ENCODE assay signal across 1 cellular context in the genomic region with DNA sequence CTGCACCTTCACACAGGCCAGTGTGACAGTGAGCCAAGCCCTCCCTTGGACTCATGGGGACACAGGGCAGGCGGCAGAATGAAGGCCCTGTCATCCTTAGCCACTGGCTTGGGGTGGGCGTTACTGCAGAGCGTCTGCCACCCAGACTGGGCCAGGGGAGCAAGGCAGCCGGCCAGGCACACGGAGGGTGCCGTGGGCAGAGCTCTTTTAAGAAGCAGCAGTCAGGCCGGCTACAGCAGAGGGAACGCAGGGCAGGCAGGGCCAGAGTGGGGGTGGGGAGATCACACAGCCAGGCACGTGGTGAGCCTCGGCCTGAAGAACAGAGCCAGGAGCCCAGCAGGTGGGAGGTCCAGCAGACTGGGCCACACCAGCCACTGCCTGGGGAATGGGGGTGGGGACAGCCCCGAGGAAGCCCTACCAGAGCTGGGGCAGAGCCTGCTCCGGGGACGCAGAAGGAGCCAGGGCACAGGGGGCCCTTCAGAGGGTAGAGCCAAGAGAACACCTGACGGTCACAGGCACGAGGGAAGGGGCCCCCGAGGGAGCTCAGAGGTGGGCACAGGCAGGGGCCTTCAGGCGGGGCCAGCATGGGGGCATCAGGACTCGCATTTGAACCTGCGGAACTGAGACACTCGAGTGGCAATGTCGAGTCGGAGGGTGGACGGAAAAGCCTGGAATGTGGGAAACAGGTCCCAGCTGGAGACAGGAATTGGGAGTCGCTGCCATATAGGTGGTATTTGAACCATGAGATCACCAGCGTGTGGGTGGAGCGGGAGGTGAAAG.
A peak's percentile ranks its signal among the peaks of the same experiment; 100 is the strongest.
TF ChIP-seq lines count a peak whose summit lies in the region.

No MANE protein-coding gene starts in this region.

TF ChIP-seq in SK-N-SH, 30 proteins besides CTCF, POLR2A, EP300 and RAD21 (continued from another document):
- TF ChIP-seq CHD2 (IDR thresholded peaks at IDR 0.05; ENCODE audit: low read length, partially characterized antibody) (peak; percentile 88), FOXJ3 (CRISPR knock-in tag; IDR thresholded peaks at IDR 0.05) (0 out of 2 replicates have a peak, but pooled peaks have one; percentile 57)
